ENCODE assay signal across 8 cellular contexts in the genomic region with DNA sequence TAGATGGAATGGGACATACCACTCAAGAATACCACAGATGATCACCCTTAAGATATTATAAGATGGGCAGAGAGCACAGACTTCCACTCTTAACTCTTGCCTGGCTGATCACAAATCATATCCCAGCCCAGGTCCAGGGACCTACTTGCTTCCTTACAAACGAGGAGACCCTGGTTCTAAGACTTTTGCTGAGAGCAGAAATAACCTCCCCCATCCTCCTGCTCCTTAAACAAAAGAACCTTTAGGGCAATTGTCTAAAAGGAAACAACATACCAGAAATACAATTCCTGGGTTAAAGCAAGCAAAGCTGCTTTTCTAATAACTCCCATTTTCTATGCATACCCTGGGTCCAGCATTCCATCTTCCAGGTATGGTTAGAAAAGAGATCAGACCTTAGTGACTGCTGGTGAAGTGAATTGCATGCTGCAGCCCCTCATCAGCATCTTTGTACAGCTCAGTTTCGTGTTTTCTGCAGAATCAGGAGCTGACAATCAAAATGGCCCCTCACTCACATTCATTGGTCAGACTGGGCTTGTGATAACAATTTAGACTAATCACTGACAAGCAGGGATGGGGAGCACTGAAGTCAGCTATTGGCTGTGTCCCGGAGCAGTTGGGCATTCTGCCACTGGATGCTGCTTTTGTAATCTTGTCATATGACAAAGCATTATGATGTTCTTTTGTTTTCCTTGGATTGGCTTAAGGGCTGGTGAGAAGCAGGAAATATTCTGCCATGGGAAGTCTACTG. TPM values are rescaled to one million over a fixed set of nuclear protein-coding genes. Genes with fewer than 3 reads are reported as not detected.
DNase-seq lines count a peak whose midpoint lies in the region; ATAC-seq and TF ChIP-seq lines count a peak whose summit lies in the region.

No MANE protein-coding gene starts in this region.

- no peaks in the 10 kb centered on the region for H4K20me1 ChIP-seq in osteoblast (ENCODE audit: insufficient read depth, low read length)

- ATAC-seq in HG02678 (IDR thresholded peaks at IDR 0.05; ENCODE audit: unreplicated experiment) (no peak), GM21360 (IDR thresholded peaks at IDR 0.05; ENCODE audit: unreplicated experiment) (no peak)

- peak overlapping the region; percentile 57 for H3K27ac ChIP-seq in osteoblast (ENCODE audit: low read depth, low read length)

- no peak overlapping the region for H3K4me3 ChIP-seq in fibroblast of villous mesenchyme (ENCODE audit: low read depth, low read length)
- H3K4me3 ChIP-seq in osteoblast (ENCODE audit: insufficient read depth, low read length) = peak overlapping the region; percentile 58

- H3K36me3 Mint-ChIP-seq in activated T-cell treated with anti-CD3 and anti-CD28 coated beads, Interleukin-2, amount 50 U/mL, for 24 hours (ENCODE audit: low read depth) = peaks cover 26% of the 10 kb centered on the region

- no peaks in the 10 kb centered on the region for H3K9me3 Mint-ChIP-seq in activated T-cell treated with anti-CD3 and anti-CD28 coated beads, Interleukin-2, amount 50 U/mL, for 24 hours

- peaks cover 10% of the 10 kb centered on the region for H3K4me1 Mint-ChIP-seq in activated T-cell treated with anti-CD3 and anti-CD28 coated beads, Interleukin-2, amount 50 U/mL, for 24 hours (ENCODE audit: low read depth)

- DNase-seq in EL (peak; percentile 83), SK-N-DZ (ENCODE audit: low spot score) (peak; percentile 15), fibroblast of villous mesenchyme (ENCODE audit: low read depth) (peak; percentile 53), osteoblast (ENCODE audit: insufficient read length, low spot score, missing footprints) (peak; percentile 83), NCI-H128 (lab: John Stamatoyannopoulos, UW; ENCODE audit: unreplicated experiment) (no peak)
- DNase-seq in activated T-cell treated with anti-CD3 and anti-CD28 coated beads, Interleukin-2, amount 50 U/mL, for 24 hours = no peak

- H3K36me3 ChIP-seq in osteoblast (ENCODE audit: insufficient read depth, low read length) = peaks cover 4% of the 10 kb centered on the region

- TF ChIP-seq CTCF in fibroblast of villous mesenchyme (IDR thresholded peaks at IDR 0.05; ENCODE audit: insufficient read depth, low read depth, low read length) = no peak
- no peak for TF ChIP-seq CTCF in osteoblast (IDR thresholded peaks at IDR 0.05; ENCODE audit: extremely low read depth, low read depth, low read length)

- peak overlapping the region; percentile 64 for H2AFZ ChIP-seq in osteoblast (ENCODE audit: low read length)

- H3K79me2 ChIP-seq in osteoblast (ENCODE audit: insufficient read depth, low read length) = peaks cover 28% of the 10 kb centered on the region

- peaks cover 28% of the 10 kb centered on the region for H3K27me3 Mint-ChIP-seq in activated T-cell treated with anti-CD3 and anti-CD28 coated beads, Interleukin-2, amount 50 U/mL, for 24 hours

- peaks cover 25% of the 10 kb centered on the region for H3K4me1 ChIP-seq in osteoblast (ENCODE audit: insufficient read depth, low read length)

- peak overlapping the region; percentile 64 for H3K4me2 ChIP-seq in osteoblast (ENCODE audit: insufficient read depth, low read length)

- no peak overlapping the region for H3K4me3 Mint-ChIP-seq in activated T-cell treated with anti-CD3 and anti-CD28 coated beads, Interleukin-2, amount 50 U/mL, for 24 hours

- H3K9me3 ChIP-seq in osteoblast (ENCODE audit: low read depth, low read length) = no peaks in the 10 kb centered on the region

- H3K27me3 ChIP-seq in osteoblast (ENCODE audit: insufficient read depth, low read length) = no peaks in the 10 kb centered on the region

- no peak overlapping the region for H3K27ac Mint-ChIP-seq in activated T-cell treated with anti-CD3 and anti-CD28 coated beads, Interleukin-2, amount 50 U/mL, for 24 hours

RNA-seq across cellular contexts. Expression of a gene that starts 14.6 kb away (rescaled TPM):
- polyA plus RNA-seq in SK-N-DZ (2014; cell fraction: cytosol; rRNA removed) = not detected in 2 replicates
- not detected in 2 replicates for polyA plus RNA-seq in SK-N-DZ (2014; cell fraction: nucleus; rRNA removed)
- total RNA-seq in fibroblast of villous mesenchyme = 61.8 and 90.2 TPM in 2 replicates
- 33.9 and 43.8 TPM in 2 replicates for total RNA-seq in osteoblast

RNA-seq across cellular contexts. Expression of a gene that starts 35.5 kb away (rescaled TPM):
- polyA plus RNA-seq in SK-N-DZ (2014; cell fraction: cytosol; rRNA removed) = not detected in 2 replicates
- not detected in 2 replicates for polyA plus RNA-seq in SK-N-DZ (2014; cell fraction: nucleus; rRNA removed)
- total RNA-seq in fibroblast of villous mesenchyme (under 0.01 TPM in 1 of 2 replicates, not detected in the other), osteoblast (not detected in 2 replicates)

RNA-seq across cellular contexts. Expression of a gene that starts 40.5 kb away (rescaled TPM):
- not detected in 2 replicates for polyA plus RNA-seq in SK-N-DZ (2014; cell fraction: cytosol; rRNA removed)
- polyA plus RNA-seq in SK-N-DZ (2014; cell fraction: nucleus; rRNA removed) = not detected in 2 replicates
- total RNA-seq in fibroblast of villous mesenchyme (10.3 and 22.9 TPM in 2 replicates), osteoblast (7.7 and 9.0 TPM in 2 replicates)

RNA-seq across cellular contexts. Expression of a gene that starts 50.0 kb away (rescaled TPM):
- not detected in 2 replicates for polyA plus RNA-seq in SK-N-DZ (2014; cell fraction: cytosol; rRNA removed)
- 0.12 TPM in 1 of 2 replicates, not detected in the other for polyA plus RNA-seq in SK-N-DZ (2014; cell fraction: nucleus; rRNA removed)
- total RNA-seq in fibroblast of villous mesenchyme = 32.9 and 70.8 TPM in 2 replicates
- 19.7 and 34.4 TPM in 2 replicates for total RNA-seq in osteoblast

Comparison
In these comparisons a context has a peak if more than half of its experiments do, and no peak if none do; other contexts are left out.
1. DNase-seq: peak in EL (single experiment), SK-N-DZ (single experiment), fibroblast of villous mesenchyme (single experiment) and osteoblast (single experiment); none in activated T-cell treated with anti-CD3 and anti-CD28 coated beads, Interleukin-2, amount 50 U/mL, for 24 hours (single experiment) and NCI-H128 (single experiment).